Comparison of ENCODE assay signal across 1 cellular context in genomic region chr12:4649358-4649661, GRCh38.
A peak's percentile ranks its signal among the peaks of the same experiment; 100 is the strongest.
TF ChIP-seq lines count a peak whose summit lies in the region.

No MANE protein-coding gene starts in this region.

TF ChIP-seq in HepG2, 621 proteins besides CTCF, POLR2A, EP300 and RAD21:
- no peak for TF ChIP-seq ZNF331 (CRISPR knock-in tag; IDR thresholded peaks at IDR 0.05)
- TF ChIP-seq HDAC1 (CRISPR knock-in tag; IDR thresholded peaks at IDR 0.05) = peak; percentile 8; the same call in 1 of the 2 replicates
- TF ChIP-seq HMGXB4 (CRISPR knock-in tag; IDR thresholded peaks at IDR 0.05; ENCODE audit: borderline replicate concordance in 1 of 2, low read depth in 1 of 2) = no peak
- TF ChIP-seq ZBTB1 (CRISPR knock-in tag; IDR thresholded peaks at IDR 0.05; ENCODE audit: borderline replicate concordance) = no peak
- 0 out of 2 replicates have a peak, but pooled peaks have one; percentile 4 for TF ChIP-seq ZSCAN5A (CRISPR knock-in tag; IDR thresholded peaks at IDR 0.05; ENCODE audit: borderline replicate concordance)
- TF ChIP-seq ASH2L (IDR thresholded peaks at IDR 0.05; ENCODE audit: insufficient read length, low read depth, low read length) = peak; percentile 64
- TF ChIP-seq CBFB (CRISPR knock-in tag; IDR thresholded peaks at IDR 0.05) = no peak
- no peak for TF ChIP-seq ZNF75D (CRISPR knock-in tag; IDR thresholded peaks at IDR 0.05; ENCODE audit: borderline replicate concordance)
- no peak for TF ChIP-seq GATAD2A (CRISPR knock-in tag; IDR thresholded peaks at IDR 0.05)
- TF ChIP-seq ZNF224 (CRISPR knock-in tag; IDR thresholded peaks at IDR 0.05) = no peak
- TF ChIP-seq ZNF574 (CRISPR knock-in tag; IDR thresholded peaks at IDR 0.05) = no peak
- no peak for TF ChIP-seq POLR2AphosphoS2 (IDR thresholded peaks at IDR 0.05; ENCODE audit: low read depth, low read length)
- 0 out of 2 replicates have a peak, but pooled peaks have one; percentile 4 for TF ChIP-seq DNMT3B (CRISPR knock-in tag; conservative IDR thresholded peaks at IDR 0.05)
TF ChIP-seq in HepG2: peak in this region for 4.
